ENCODE assay signal across 1 cellular context in the genomic region with DNA sequence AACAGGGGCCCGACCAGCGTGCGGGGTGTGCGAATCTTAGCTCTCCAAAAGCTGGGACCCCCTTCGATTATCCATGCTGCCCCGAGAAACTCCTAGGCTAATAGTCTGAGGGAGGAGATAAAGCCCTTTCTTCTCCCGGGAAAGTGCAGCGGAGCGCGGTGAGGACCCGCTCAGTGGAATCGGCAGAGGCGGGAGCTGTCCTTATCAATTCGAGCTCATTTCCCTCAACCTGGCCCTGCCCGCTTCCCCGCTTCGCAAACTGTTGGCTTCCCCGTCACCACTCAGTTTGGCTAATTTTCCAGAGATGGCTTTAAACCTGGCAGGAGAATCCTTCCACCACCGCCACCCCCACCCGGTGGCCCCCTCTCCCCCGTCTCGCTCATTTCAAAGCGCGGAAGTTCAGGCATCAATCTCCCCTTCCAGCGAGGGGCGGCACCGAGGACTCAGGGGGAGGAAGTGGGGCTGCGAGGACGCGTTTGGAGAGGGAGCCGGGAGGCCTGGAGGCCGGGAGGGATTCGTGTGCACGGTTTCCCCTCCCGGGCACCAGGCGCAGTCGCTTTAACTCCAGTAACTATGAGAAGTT.
TF ChIP-seq lines count a peak whose summit lies in the region.

No MANE protein-coding gene starts in this region.

TF ChIP-seq in HEK293, 187 proteins besides CTCF, POLR2A, EP300 and RAD21 (continued from another document):
- TF ChIP-seq ZBTB11 (tag by site-specific recombination; conservative IDR thresholded peaks at IDR 0.05; ENCODE audit: low read depth): peak; percentile 85
- TF ChIP-seq ZNF513 (tag by site-specific recombination; IDR thresholded peaks at IDR 0.05): no peak
- TF ChIP-seq ZNF596 (tag by site-specific recombination; IDR thresholded peaks at IDR 0.05): no peak
- no peak for TF ChIP-seq TSHZ1 (tag by site-specific recombination; IDR thresholded peaks at IDR 0.05; ENCODE audit: borderline replicate concordance)
- peak; percentile 92 for TF ChIP-seq PRDM10 (tag by site-specific recombination; IDR thresholded peaks at IDR 0.05)
- TF ChIP-seq KLF1 (tag by site-specific recombination; IDR thresholded peaks at IDR 0.05): no peak; the same call in 1 of the 2 replicates
- no peak for TF ChIP-seq ZNF558 (tag by site-specific recombination; IDR thresholded peaks at IDR 0.05)
- TF ChIP-seq, protein P1, sequence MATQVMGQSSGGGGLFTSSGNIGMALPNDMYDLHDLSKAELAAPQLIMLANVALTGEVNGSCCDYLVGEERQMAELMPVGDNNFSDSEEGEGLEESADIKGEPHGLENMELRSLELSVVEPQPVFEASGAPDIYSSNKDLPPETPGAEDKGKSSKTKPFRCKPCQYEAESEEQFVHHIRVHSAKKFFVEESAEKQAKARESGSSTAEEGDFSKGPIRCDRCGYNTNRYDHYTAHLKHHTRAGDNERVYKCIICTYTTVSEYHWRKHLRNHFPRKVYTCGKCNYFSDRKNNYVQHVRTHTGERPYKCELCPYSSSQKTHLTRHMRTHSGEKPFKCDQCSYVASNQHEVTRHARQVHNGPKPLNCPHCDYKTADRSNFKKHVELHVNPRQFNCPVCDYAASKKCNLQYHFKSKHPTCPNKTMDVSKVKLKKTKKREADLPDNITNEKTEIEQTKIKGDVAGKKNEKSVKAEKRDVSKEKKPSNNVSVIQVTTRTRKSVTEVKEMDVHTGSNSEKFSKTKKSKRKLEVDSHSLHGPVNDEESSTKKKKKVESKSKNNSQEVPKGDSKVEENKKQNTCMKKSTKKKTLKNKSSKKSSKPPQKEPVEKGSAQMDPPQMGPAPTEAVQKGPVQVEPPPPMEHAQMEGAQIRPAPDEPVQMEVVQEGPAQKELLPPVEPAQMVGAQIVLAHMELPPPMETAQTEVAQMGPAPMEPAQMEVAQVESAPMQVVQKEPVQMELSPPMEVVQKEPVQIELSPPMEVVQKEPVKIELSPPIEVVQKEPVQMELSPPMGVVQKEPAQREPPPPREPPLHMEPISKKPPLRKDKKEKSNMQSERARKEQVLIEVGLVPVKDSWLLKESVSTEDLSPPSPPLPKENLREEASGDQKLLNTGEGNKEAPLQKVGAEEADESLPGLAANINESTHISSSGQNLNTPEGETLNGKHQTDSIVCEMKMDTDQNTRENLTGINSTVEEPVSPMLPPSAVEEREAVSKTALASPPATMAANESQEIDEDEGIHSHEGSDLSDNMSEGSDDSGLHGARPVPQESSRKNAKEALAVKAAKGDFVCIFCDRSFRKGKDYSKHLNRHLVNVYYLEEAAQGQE (tag by site-specific recombination; IDR thresholded peaks at IDR 0.05): peak; percentile 70; the same call in 1 of the 2 replicates
- TF ChIP-seq SP2 (tag by site-specific recombination; IDR thresholded peaks at IDR 0.05): peak; percentile 52
- no peak for TF ChIP-seq ZBTB17 (tag by site-specific recombination; IDR thresholded peaks at IDR 0.05)
- TF ChIP-seq, protein P2, sequence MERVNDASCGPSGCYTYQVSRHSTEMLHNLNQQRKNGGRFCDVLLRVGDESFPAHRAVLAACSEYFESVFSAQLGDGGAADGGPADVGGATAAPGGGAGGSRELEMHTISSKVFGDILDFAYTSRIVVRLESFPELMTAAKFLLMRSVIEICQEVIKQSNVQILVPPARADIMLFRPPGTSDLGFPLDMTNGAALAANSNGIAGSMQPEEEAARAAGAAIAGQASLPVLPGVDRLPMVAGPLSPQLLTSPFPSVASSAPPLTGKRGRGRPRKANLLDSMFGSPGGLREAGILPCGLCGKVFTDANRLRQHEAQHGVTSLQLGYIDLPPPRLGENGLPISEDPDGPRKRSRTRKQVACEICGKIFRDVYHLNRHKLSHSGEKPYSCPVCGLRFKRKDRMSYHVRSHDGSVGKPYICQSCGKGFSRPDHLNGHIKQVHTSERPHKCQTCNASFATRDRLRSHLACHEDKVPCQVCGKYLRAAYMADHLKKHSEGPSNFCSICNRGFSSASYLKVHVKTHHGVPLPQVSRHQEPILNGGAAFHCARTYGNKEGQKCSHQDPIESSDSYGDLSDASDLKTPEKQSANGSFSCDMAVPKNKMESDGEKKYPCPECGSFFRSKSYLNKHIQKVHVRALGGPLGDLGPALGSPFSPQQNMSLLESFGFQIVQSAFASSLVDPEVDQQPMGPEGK (tag by site-specific recombination; IDR thresholded peaks at IDR 0.05): peak; percentile 73
- TF ChIP-seq ZBTB20 (tag by site-specific recombination; IDR thresholded peaks at IDR 0.05): peak; percentile 62; the same call in 1 of the 2 replicates
- TF ChIP-seq ZNF157 (tag by site-specific recombination; IDR thresholded peaks at IDR 0.05): no peak
- no peak for TF ChIP-seq ZNF10 (tag by site-specific recombination; IDR thresholded peaks at IDR 0.05)
